ENCODE assay signal across 8 cellular contexts in the genomic region with DNA sequence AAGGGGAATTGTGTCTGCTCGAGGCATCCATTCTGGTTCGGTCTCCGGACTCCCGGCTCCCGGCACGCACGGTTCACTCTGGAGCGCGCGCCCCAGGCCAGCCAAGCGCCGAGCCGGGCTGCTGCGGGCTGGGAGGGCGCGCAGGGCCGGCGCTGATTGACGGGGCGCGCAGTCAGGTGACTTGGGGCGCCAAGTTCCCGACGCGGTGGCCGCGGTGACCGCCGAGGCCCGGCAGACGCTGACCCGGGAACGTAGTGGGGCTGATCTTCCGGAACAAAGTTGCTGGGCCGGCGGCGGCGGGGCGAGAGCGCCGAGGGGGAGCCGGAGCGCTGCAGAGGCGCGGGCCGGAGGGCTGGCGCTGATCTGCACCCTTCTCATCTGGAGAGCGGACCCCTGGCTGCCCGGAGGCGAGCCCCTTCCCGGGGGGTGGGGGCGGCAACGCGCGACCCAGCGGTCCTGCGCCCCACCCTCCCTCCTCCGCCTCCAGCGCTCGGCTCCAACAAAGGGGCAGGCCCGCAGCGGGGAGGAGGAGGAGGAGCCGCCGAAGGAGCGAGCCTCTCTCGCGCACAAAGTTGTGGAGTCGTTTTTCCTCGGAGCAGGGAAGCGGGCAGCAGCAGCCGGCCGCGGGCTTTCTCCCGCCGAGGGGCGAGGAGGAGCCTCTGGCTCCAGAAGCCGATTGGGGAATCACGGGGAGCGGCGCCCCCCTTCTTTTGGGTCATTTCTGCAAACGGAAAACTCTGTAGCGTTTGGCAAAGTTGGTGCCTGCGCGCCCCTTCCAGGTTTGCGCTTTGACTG. TPM values are rescaled to one million over a fixed set of nuclear protein-coding genes. Genes with fewer than 3 reads are reported as not detected.
DNase-seq lines count a peak whose midpoint lies in the region; ATAC-seq and TF ChIP-seq lines count a peak whose summit lies in the region.

A gene (plus strand): TSS at position 583 of the 795 bp plus-strand sequence. CDS start 6,494 bp downstream, outside the sequence.

- H3K4me3 ChIP-seq in AG10803 (ENCODE audit: low read length), result peak within 1 kb of the TSS; percentile 88
- peak within 1 kb of the TSS; percentile 92 for H3K4me3 ChIP-seq in neural cell (ENCODE audit: low read length)
- peak within 1 kb of the TSS; percentile 84 to 95 for H3K4me3 ChIP-seq in tibial artery

- no peaks in the 10 kb centered on the region for H3F3A ChIP-seq in neural cell (ENCODE audit: insufficient read depth, low read length, poor library complexity, severe bottlenecking)

- H2AFZ ChIP-seq in neural cell (ENCODE audit: low read depth, low read length), result no peak within 1 kb of the TSS

- TF ChIP-seq RAD21 in neural cell (conservative IDR thresholded peaks at IDR 0.05), result peak; percentile 19

- H3K9me2 ChIP-seq in neural cell (ENCODE audit: insufficient read depth, low read length), result no peaks in the 10 kb centered on the region

- peaks cover 21% of the 10 kb centered on the region for H3K27me3 Mint-ChIP-seq in activated naive CD4-positive, alpha-beta T cell treated with anti-CD3 and anti-CD28 coated beads for 36 hours (ENCODE audit: low read depth)

- H3K36me3 ChIP-seq in neural cell (ENCODE audit: insufficient read depth, low read length), result no peaks in the 10 kb centered on the region
- H3K36me3 ChIP-seq in tibial artery, result no peaks in the 10 kb centered on the region

- peak within 1 kb of the TSS; percentile 51 for H3K9ac ChIP-seq in neural cell (ENCODE audit: low read length)

- H3K27me3 ChIP-seq in foreskin keratinocyte (no peaks in the 10 kb centered on the region), neural cell (ENCODE audit: insufficient read depth, low read depth, low read length) (peaks cover 23% of the 10 kb centered on the region), tibial artery (no peaks in the 10 kb centered on the region)

- H3K4me1 ChIP-seq in foreskin keratinocyte, result no peaks in the 10 kb centered on the region
- H3K4me1 ChIP-seq in tibial artery, result peaks cover 0 to 30% (median 4%) of the 10 kb centered on the region in 4 donors

- no peaks in the 10 kb centered on the region for H4K20me1 ChIP-seq in neural cell (ENCODE audit: insufficient read depth)

- DNase-seq in AG10803 (ENCODE audit: low read depth), result peak; percentile 83
- DNase-seq in RPMI8226, result peak; percentile 59
- peak; percentile 64 for DNase-seq in activated naive CD4-positive, alpha-beta T cell treated with anti-CD3 and anti-CD28 coated beads for 36 hours
- DNase-seq in foreskin keratinocyte, result peak; percentile 60 to 82
- DNase-seq in tibial artery, result peak; percentile 79 to 91

- peaks cover 26% of the 10 kb centered on the region for H3K79me2 ChIP-seq in neural cell (replicated peaks; ENCODE audit: insufficient read depth, low read length)

- H3K4me1 Mint-ChIP-seq in activated naive CD4-positive, alpha-beta T cell treated with anti-CD3 and anti-CD28 coated beads for 36 hours (ENCODE audit: low read depth), result peaks cover 12% of the 10 kb centered on the region

- no peak within 1 kb of the TSS for H3K27ac Mint-ChIP-seq in activated naive CD4-positive, alpha-beta T cell treated with anti-CD3 and anti-CD28 coated beads for 36 hours

- intact Hi-C loops in activated naive CD4-positive, alpha-beta T cell treated with anti-CD3 and anti-CD28 coated beads for 36 hours (cut with micrococcal nuclease), result loop anchor here (1.0 to 2.0 kb wide), 10 partner anchors 37 to 221 kb away; a partner anchor contains a TSS
- intact Hi-C loops in tibial artery (cut with DNase I; ENCODE audit: low total_unique reads), result loop anchor here (5.0 kb wide), 1 partner anchor 197 kb away; no protein-coding TSS in a partner anchor

- no peak for TF ChIP-seq EP300 in neural cell (conservative IDR thresholded peaks at IDR 0.05; ENCODE audit: poor library complexity, severe bottlenecking)

- CTCF ChIA-PET in activated naive CD4-positive, alpha-beta T cell treated with anti-CD3 and anti-CD28 coated beads for 36 hours (lab: Charles Lee), result interaction anchor here (0.7 to 1.4 kb wide), 3 partner anchors 58 to 197 kb away, joined by 3 to 8 read pairs (median 4); no protein-coding TSS in a partner anchor

- H3K9me3 ChIP-seq in neural cell (ENCODE audit: low read length) (no peaks in the 10 kb centered on the region), tibial artery (no peaks in the 10 kb centered on the region)

- peak; percentile 58 for ATAC-seq in GM19025 (IDR thresholded peaks at IDR 0.05; ENCODE audit: low read depth, unreplicated experiment)
- ATAC-seq in HG03280 (IDR thresholded peaks at IDR 0.05; ENCODE audit: unreplicated experiment), result peak; percentile 62
- peak; percentile 85 for ATAC-seq in foreskin keratinocyte

- no peaks in the 10 kb centered on the region for H3K36me3 Mint-ChIP-seq in activated naive CD4-positive, alpha-beta T cell treated with anti-CD3 and anti-CD28 coated beads for 36 hours (ENCODE audit: low read depth)

- TF ChIP-seq CTCF in AG10803 (conservative IDR thresholded peaks at IDR 0.05; ENCODE audit: low read length) (no peak), foreskin keratinocyte (conservative IDR thresholded peaks at IDR 0.05) (no peak), neural cell (IDR thresholded peaks at IDR 0.05; ENCODE audit: poor library complexity, severe bottlenecking) (no peak), tibial artery (IDR thresholded peaks at IDR 0.05) (no peak)

- no peaks in the 10 kb centered on the region for H3K9me3 Mint-ChIP-seq in activated naive CD4-positive, alpha-beta T cell treated with anti-CD3 and anti-CD28 coated beads for 36 hours

- peak within 1 kb of the TSS; percentile 86 for H3K4me2 ChIP-seq in neural cell (ENCODE audit: low read length)

- peak within 1 kb of the TSS; percentile 86 for H3K4me3 Mint-ChIP-seq in activated naive CD4-positive, alpha-beta T cell treated with anti-CD3 and anti-CD28 coated beads for 36 hours

- H3K27ac ChIP-seq in foreskin keratinocyte, result peak within 1 kb of the TSS; percentile 30
- no peak within 1 kb of the TSS for H3K27ac ChIP-seq in neural cell (ENCODE audit: low read length)
- peak within 1 kb of the TSS; percentile 95 to 96 for H3K27ac ChIP-seq in tibial artery

TF ChIP-seq in neural cell, 6 proteins besides CTCF, POLR2A, EP300 and RAD21:
- TF ChIP-seq TAF1 (IDR thresholded peaks at IDR 0.05; ENCODE audit: low read depth) (no peak), EZH2 (IDR thresholded peaks at IDR 0.05; ENCODE audit: borderline replicate concordance, insufficient read depth, low read length, poor library complexity, severe bottlenecking) (no peak), SMC3 (conservative IDR thresholded peaks at IDR 0.05; ENCODE audit: poor library complexity) (no peak), POLR2AphosphoS5 (IDR thresholded peaks at IDR 0.05) (no peak), MXI1 (conservative IDR thresholded peaks at IDR 0.05; ENCODE audit: poor library complexity, severe bottlenecking) (no peak)
- TF ChIP-seq, protein P1, sequence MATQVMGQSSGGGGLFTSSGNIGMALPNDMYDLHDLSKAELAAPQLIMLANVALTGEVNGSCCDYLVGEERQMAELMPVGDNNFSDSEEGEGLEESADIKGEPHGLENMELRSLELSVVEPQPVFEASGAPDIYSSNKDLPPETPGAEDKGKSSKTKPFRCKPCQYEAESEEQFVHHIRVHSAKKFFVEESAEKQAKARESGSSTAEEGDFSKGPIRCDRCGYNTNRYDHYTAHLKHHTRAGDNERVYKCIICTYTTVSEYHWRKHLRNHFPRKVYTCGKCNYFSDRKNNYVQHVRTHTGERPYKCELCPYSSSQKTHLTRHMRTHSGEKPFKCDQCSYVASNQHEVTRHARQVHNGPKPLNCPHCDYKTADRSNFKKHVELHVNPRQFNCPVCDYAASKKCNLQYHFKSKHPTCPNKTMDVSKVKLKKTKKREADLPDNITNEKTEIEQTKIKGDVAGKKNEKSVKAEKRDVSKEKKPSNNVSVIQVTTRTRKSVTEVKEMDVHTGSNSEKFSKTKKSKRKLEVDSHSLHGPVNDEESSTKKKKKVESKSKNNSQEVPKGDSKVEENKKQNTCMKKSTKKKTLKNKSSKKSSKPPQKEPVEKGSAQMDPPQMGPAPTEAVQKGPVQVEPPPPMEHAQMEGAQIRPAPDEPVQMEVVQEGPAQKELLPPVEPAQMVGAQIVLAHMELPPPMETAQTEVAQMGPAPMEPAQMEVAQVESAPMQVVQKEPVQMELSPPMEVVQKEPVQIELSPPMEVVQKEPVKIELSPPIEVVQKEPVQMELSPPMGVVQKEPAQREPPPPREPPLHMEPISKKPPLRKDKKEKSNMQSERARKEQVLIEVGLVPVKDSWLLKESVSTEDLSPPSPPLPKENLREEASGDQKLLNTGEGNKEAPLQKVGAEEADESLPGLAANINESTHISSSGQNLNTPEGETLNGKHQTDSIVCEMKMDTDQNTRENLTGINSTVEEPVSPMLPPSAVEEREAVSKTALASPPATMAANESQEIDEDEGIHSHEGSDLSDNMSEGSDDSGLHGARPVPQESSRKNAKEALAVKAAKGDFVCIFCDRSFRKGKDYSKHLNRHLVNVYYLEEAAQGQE (IDR thresholded peaks at IDR 0.05; ENCODE audit: borderline replicate concordance), result no peak

RNA-seq across cellular contexts. Expression of the gene that starts here (rescaled TPM):
- total RNA-seq in activated naive CD4-positive, alpha-beta T cell treated with anti-CD3 and anti-CD28 coated beads for 36 hours, result 10 to 100 TPM; 35.3 to 39.9 TPM
- total RNA-seq in foreskin keratinocyte, result 40.2 and 45.6 TPM in 2 replicates
- 1.8 and 2.1 TPM in 2 replicates for polyA plus RNA-seq in foreskin keratinocyte
- 5.2 and 9.6 TPM in 2 replicates for polyA plus RNA-seq in neural cell
- polyA minus RNA-seq in neural cell, result 58.0 and 62.6 TPM in 2 replicates
